Comparison of ENCODE assay signal across 2 cellular contexts in the genomic region with DNA sequence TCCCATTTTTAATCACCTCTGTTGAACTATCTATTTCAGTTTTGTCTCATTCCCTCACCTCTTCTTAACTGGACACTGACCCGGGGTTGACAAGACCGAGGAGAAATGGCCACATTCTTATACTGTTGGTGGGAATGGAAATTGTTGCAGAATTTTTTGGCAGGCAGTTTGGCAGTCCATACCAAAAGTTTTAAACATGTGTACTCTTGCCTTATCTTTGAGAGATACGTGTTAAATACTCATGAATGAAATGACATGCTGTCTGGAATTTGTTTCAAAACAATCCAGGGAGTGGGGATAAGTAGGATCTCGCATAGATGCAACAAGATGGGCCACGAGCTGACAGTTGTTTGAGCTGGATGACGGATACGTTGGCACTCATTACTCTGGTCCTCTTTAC.
A peak's percentile ranks its signal among the peaks of the same experiment; 100 is the strongest.
TF ChIP-seq lines count a peak whose summit lies in the region.

No MANE protein-coding gene starts in this region.

TF ChIP-seq in liver, 16 proteins besides CTCF, POLR2A, EP300 and RAD21:
- peak; percentile 11 for TF ChIP-seq NR2F2 (IDR thresholded peaks at IDR 0.05)
- no peak for TF ChIP-seq SP1 (IDR thresholded peaks at IDR 0.05)

TF ChIP-seq in HepG2, 621 proteins besides CTCF, POLR2A, EP300 and RAD21:
- TF ChIP-seq, protein P1, sequence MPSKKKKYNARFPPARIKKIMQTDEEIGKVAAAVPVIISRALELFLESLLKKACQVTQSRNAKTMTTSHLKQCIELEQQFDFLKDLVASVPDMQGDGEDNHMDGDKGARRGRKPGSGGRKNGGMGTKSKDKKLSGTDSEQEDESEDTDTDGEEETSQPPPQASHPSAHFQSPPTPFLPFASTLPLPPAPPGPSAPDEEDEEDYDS (CRISPR knock-in tag; IDR thresholded peaks at IDR 0.05), result no peak
- TF ChIP-seq, protein P2, sequence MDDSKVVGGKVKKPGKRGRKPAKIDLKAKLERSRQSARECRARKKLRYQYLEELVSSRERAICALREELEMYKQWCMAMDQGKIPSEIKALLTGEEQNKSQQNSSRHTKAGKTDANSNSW (CRISPR knock-in tag; IDR thresholded peaks at IDR 0.05; ENCODE audit: borderline replicate concordance), result no peak
- no peak for TF ChIP-seq ZNF326 (CRISPR knock-in tag; IDR thresholded peaks at IDR 0.05; ENCODE audit: borderline replicate concordance)
- TF ChIP-seq, protein P3, sequence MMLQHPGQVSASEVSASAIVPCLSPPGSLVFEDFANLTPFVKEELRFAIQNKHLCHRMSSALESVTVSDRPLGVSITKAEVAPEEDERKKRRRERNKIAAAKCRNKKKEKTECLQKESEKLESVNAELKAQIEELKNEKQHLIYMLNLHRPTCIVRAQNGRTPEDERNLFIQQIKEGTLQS (CRISPR knock-in tag; IDR thresholded peaks at IDR 0.05), result no peak
- no peak for TF ChIP-seq ZNF616 (CRISPR knock-in tag; IDR thresholded peaks at IDR 0.05; ENCODE audit: low read depth)
- TF ChIP-seq ZSCAN25 (CRISPR knock-in tag; IDR thresholded peaks at IDR 0.05), result no peak
- no peak for TF ChIP-seq SIX4 (CRISPR knock-in tag; IDR thresholded peaks at IDR 0.05)
- TF ChIP-seq MED8 (CRISPR knock-in tag; IDR thresholded peaks at IDR 0.05; ENCODE audit: insufficient replicate concordance), result no peak
- TF ChIP-seq RARG (CRISPR knock-in tag; IDR thresholded peaks at IDR 0.05; ENCODE audit: low read depth), result no peak
